In the genomic region with DNA sequence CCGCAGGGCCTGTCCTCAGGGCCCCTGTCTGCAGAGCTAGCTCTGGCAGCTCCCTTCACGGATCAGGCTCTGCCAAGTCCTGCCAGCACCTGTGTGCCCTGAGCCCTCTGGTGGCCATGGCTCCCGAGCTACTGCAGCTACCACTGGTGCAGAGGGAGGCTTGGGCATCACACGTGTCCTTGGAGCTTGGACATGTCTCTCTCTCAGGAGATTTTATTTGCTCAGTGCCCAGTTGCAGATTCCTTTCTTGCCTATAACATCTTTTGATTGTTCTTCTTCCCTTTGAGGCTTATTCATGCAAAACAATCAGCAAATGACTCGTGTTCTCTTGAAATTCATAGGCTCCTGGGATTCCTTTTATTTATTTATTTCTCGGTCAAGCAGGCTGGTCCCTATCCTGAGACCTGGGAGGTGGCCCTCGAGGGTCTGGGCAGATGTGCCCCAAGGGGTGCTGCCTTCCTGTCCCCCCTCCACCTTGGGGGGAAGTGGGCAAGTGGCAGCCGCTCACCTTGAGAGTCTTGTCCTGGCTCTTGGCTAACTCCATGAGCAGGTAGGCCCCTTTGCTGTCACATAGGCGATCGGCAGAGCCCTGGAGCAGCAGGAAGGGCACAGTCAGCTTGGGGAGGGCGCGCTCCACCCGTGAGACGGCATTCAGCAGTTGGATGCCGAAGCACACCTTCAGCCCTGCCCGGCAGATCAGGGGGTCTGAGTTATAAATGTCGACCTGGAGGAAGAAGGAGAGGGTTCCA, we compare ENCODE assay signal across 8 cellular contexts. TPM values are rescaled to one million over a fixed set of nuclear protein-coding genes. Genes with fewer than 3 reads are reported as not detected.
DNase-seq lines count a peak whose midpoint lies in the region; ATAC-seq, FAIRE-seq and TF ChIP-seq lines count a peak whose summit lies in the region.

No MANE protein-coding gene starts in this region.

- CTCF ChIA-PET in activated CD4-positive, alpha-beta memory T cell treated with anti-CD3 and anti-CD28 coated beads for 36 hours (lab: Charles Lee), result interaction anchor here (0.8 to 2.8 kb wide), 6 partner anchors 43 to 439 kb away, joined by 3 to 28 read pairs (median 4); no protein-coding TSS in a partner anchor

- H3K4me1 ChIP-seq in foreskin keratinocyte (peaks cover 26% of the 10 kb centered on the region), small intestine (ENCODE audit: control insufficient read depth in 2 of 2, insufficient read depth in 1 of 2, low read depth in 1 of 2, low read length in 1 of 2) (no peaks in the 10 kb centered on the region), suprapubic skin (peaks cover 38% of the 10 kb centered on the region)

- no peak overlapping the region for H3K4me3 Mint-ChIP-seq in activated CD4-positive, alpha-beta memory T cell treated with anti-CD3 and anti-CD28 coated beads for 36 hours

- H3K27ac ChIP-seq in foreskin keratinocyte, result no peak overlapping the region
- H3K27ac ChIP-seq in small intestine (ENCODE audit: low read depth in 1 of 2, low read length in 1 of 2), result no peak overlapping the region
- no peak overlapping the region for H3K27ac ChIP-seq in suprapubic skin

- no peaks in the 10 kb centered on the region for H3K9me3 ChIP-seq in small intestine (ENCODE audit: control insufficient read depth, low read depth)
- H3K9me3 ChIP-seq in suprapubic skin, result no peaks in the 10 kb centered on the region

- ATAC-seq in foreskin keratinocyte, result no peak

- peak; percentile 56 for TF ChIP-seq CTCF in foreskin keratinocyte (conservative IDR thresholded peaks at IDR 0.05)
- peak in 1 of 2 donors; percentile 32 for TF ChIP-seq CTCF in suprapubic skin (IDR thresholded peaks at IDR 0.05)

- intact Hi-C loops in activated CD4-positive, alpha-beta memory T cell treated with anti-CD3 and anti-CD28 coated beads for 36 hours (cut with micrococcal nuclease), result loop anchor here (2.0 kb wide), 1 partner anchor 120 kb away; no protein-coding TSS in a partner anchor

- WGBS in small intestine, 3 donors, result 77 to 85% (median 80%) methylated on average over 17 of the region's 17 CpGs
- WGBS in suprapubic skin, result 85% methylated on average over 15 of the region's 17 CpGs

- POLR2A ChIA-PET in activated CD4-positive, alpha-beta memory T cell treated with anti-CD3 and anti-CD28 coated beads for 36 hours (lab: Charles Lee), result no interaction called here

- FAIRE-seq in small intestine (lab: Jason Lieb, UNC), result no peak

- no peak for TF ChIP-seq POLR2A in suprapubic skin (IDR thresholded peaks at IDR 0.05)

- H3K36me3 Mint-ChIP-seq in activated CD4-positive, alpha-beta memory T cell treated with anti-CD3 and anti-CD28 coated beads for 36 hours, result no peaks in the 10 kb centered on the region

- no peaks in the 10 kb centered on the region for H3K9me3 Mint-ChIP-seq in activated CD4-positive, alpha-beta memory T cell treated with anti-CD3 and anti-CD28 coated beads for 36 hours

- H3K27me3 ChIP-seq in foreskin keratinocyte (no peaks in the 10 kb centered on the region), small intestine (ENCODE audit: control insufficient read depth in 2 of 2, insufficient read depth in 2 of 2, low read length in 2 of 2) (no peaks in the 10 kb centered on the region), suprapubic skin (no peaks in the 10 kb centered on the region)

- no peak overlapping the region for H3K27ac Mint-ChIP-seq in activated CD4-positive, alpha-beta memory T cell treated with anti-CD3 and anti-CD28 coated beads for 36 hours

- no peak for TF ChIP-seq EP300 in suprapubic skin (IDR thresholded peaks at IDR 0.05)

- H3K4me1 Mint-ChIP-seq in activated CD4-positive, alpha-beta memory T cell treated with anti-CD3 and anti-CD28 coated beads for 36 hours (ENCODE audit: low read depth), result no peaks in the 10 kb centered on the region

- H3K36me3 ChIP-seq in small intestine (ENCODE audit: control insufficient read depth in 2 of 2, insufficient read depth in 2 of 2, low read length in 2 of 2) (no peaks in the 10 kb centered on the region), suprapubic skin (peaks cover 7% of the 10 kb centered on the region)

- DNase-seq in SIG-M5 treated with dmso at 0.1 percent for 504 hours (lab: John Stamatoyannopoulos, UW; ENCODE audit: unreplicated experiment) (peak; percentile 58), SIG-M5 (lab: John Stamatoyannopoulos, UW) (no peak), NCI-H2081 treated with DMSO at 0.1 percent for 48 hours (lab: John Stamatoyannopoulos, UW) (peak; percentile 37), foreskin keratinocyte (no peak), small intestine (peak; percentile 64), hippocampal formation (lab: John Stamatoyannopoulos, UW) (no peak), suprapubic skin (ENCODE audit: low spot score in 2 of 2) (no peak)
- peak; percentile 62 for DNase-seq in activated CD4-positive, alpha-beta memory T cell treated with anti-CD3 and anti-CD28 coated beads for 36 hours

- H3K27me3 Mint-ChIP-seq in activated CD4-positive, alpha-beta memory T cell treated with anti-CD3 and anti-CD28 coated beads for 36 hours, result no peaks in the 10 kb centered on the region

- H3K4me3 ChIP-seq in small intestine (ENCODE audit: low read depth in 1 of 2, low read length in 2 of 2) (no peak overlapping the region), suprapubic skin (no peak overlapping the region)

RNA-seq across cellular contexts. Expression of a gene that starts 21.9 kb away (rescaled TPM):
- total RNA-seq in activated CD4-positive, alpha-beta memory T cell treated with anti-CD3 and anti-CD28 coated beads for 36 hours, result 10 to 100 TPM; 14.8 TPM
- total RNA-seq in foreskin keratinocyte, result 6.6 and 6.9 TPM in 2 replicates
- polyA plus RNA-seq in foreskin keratinocyte, result 12.8 and 14.2 TPM in 2 replicates
- 10 to 100 TPM; 22.7 to 49.4 (median 37.6) TPM for polyA plus RNA-seq in small intestine
- 10 to 100 TPM; 19.9 to 66.1 (median 35.8) TPM for total RNA-seq in suprapubic skin

Comparison
In these comparisons a context has a peak if more than half of its experiments do, and no peak if none do; other contexts are left out.
1. DNase-seq: peak in SIG-M5 treated with dmso at 0.1 percent for 504 hours (single experiment), NCI-H2081 treated with DMSO at 0.1 percent for 48 hours (single experiment), activated CD4-positive, alpha-beta memory T cell treated with anti-CD3 and anti-CD28 coated beads for 36 hours (single experiment) and small intestine (single experiment); none in SIG-M5 (single experiment), foreskin keratinocyte (0 of 2), hippocampal formation (0 of 2) and suprapubic skin (0 of 2).